ENCODE assay signal across 21 cellular contexts in genomic region chr18:13183790-13184189, GRCh38. TPM values are rescaled to one million over a fixed set of nuclear protein-coding genes. Genes with fewer than 3 reads are reported as not detected.
"Had no signal": no experiment of that assay in that cellular context is flagged by ENCODE, and none has a peak within 500 bp of the region (broad histone marks: within the 10 kb centered on the region; RNA-seq: fewer than 3 reads in every experiment).

No MANE protein-coding gene starts in this region.

- H3K9me3 ChIP-seq: esophagus squamous epithelium, gastroesophageal sphincter, spleen, upper lobe of right lung had no signal

- ATAC-seq: activated naive CD4-positive, alpha-beta T cell treated with anti-CD3 and anti-CD28 coated beads, Interleukin-2, amount 50 U/mL, for 72 hours; activated T-helper 17 cell treated with anti-CD3 and anti-CD28 coated beads, Interleukin-2, amount 50 U/mL, for 72 hours; gastroesophageal sphincter; WTC11 had no signal

- H3K4me1 ChIP-seq: esophagus squamous epithelium, gastroesophageal sphincter, spleen, upper lobe of right lung had no signal

- H3K36me3 Mint-ChIP-seq: activated naive CD4-positive, alpha-beta T cell treated with anti-CD3 and anti-CD28 coated beads, Interleukin-2, amount 50 U/mL, for 72 hours; WTC11 had no signal

- H3K36me3 ChIP-seq: esophagus squamous epithelium, gastroesophageal sphincter, spleen, upper lobe of right lung had no signal

- DNase-seq: activated CD4-positive, alpha-beta T cell treated with anti-CD3 and anti-CD28 coated beads, Interleukin-2, amount 50 U/mL, for 4 hours; activated CD8-positive, alpha-beta memory T cell treated with anti-CD3 and anti-CD28 coated beads for 24 hours; activated CD8-positive, alpha-beta memory T cell treated with anti-CD3 and anti-CD28 coated beads, Interleukin-2, amount 50 U/mL, for 4 hours; activated T-cell treated with anti-CD3 and anti-CD28 coated beads, Interleukin-2, amount 50 U/mL, for 24 hours; esophagus squamous epithelium; head of caudate nucleus; midbrain; nephron progenitor cell; nucleus accumbens; spleen; stimulated activated CD4-positive, alpha-beta T cell treated with anti-CD3 and anti-CD28 coated beads, Interleukin-4, amount 100 ng/mL, for 24 hours; stimulated activated naive CD4-positive, alpha-beta T cell treated with Interleukin-2 at 50 U/mL for 16 hours; T1000; upper lobe of right lung had no signal

- H3K27ac ChIP-seq: coronary artery, esophagus squamous epithelium, gastroesophageal sphincter, spleen, upper lobe of right lung had no signal

- H3K27me3 ChIP-seq: esophagus squamous epithelium, gastroesophageal sphincter, upper lobe of right lung had no signal

- H3K27ac Mint-ChIP-seq: activated naive CD4-positive, alpha-beta T cell treated with anti-CD3 and anti-CD28 coated beads, Interleukin-2, amount 50 U/mL, for 72 hours; activated T-cell treated with anti-CD3 and anti-CD28 coated beads, Interleukin-2, amount 50 U/mL, for 24 hours; activated T-helper 17 cell treated with anti-CD3 and anti-CD28 coated beads, Interleukin-2, amount 50 U/mL, for 72 hours; nephron progenitor cell; T-helper 1 cell treated with Interleukin-12 subunit alpha and Interleukin-12 subunit beta and Interleukin-4 antibody, amounts not matched to agents 30 μg/mL and 1 μg/mL, for 36 hours; WTC11 had no signal

- H3K4me3 ChIP-seq: coronary artery, esophagus squamous epithelium, gastroesophageal sphincter, spleen, upper lobe of right lung had no signal

- H3K9me3 Mint-ChIP-seq: activated naive CD4-positive, alpha-beta T cell treated with anti-CD3 and anti-CD28 coated beads, Interleukin-2, amount 50 U/mL, for 72 hours; activated T-cell treated with anti-CD3 and anti-CD28 coated beads, Interleukin-2, amount 50 U/mL, for 24 hours; activated T-helper 17 cell treated with anti-CD3 and anti-CD28 coated beads, Interleukin-2, amount 50 U/mL, for 72 hours; nephron progenitor cell; T-helper 1 cell treated with Interleukin-12 subunit alpha and Interleukin-12 subunit beta and Interleukin-4 antibody, amounts not matched to agents 30 μg/mL and 1 μg/mL, for 36 hours; WTC11 had no signal

- H3K4me3 Mint-ChIP-seq: activated T-cell treated with anti-CD3 and anti-CD28 coated beads, Interleukin-2, amount 50 U/mL, for 24 hours; activated T-helper 17 cell treated with anti-CD3 and anti-CD28 coated beads, Interleukin-2, amount 50 U/mL, for 72 hours; nephron progenitor cell; T-helper 1 cell treated with Interleukin-12 subunit alpha and Interleukin-12 subunit beta and Interleukin-4 antibody, amounts not matched to agents 30 μg/mL and 1 μg/mL, for 36 hours; WTC11 had no signal

RNA-seq across cellular contexts. Expression of gene LDLRAD4, which starts 34.8 kb away (rescaled TPM):
- polyA plus RNA-seq: keratinocyte had no signal
